In genomic region chr3:12840591-12841084, GRCh38 we compare ENCODE assay signal across 8 cellular contexts. TPM values are rescaled to one million over a fixed set of nuclear protein-coding genes. Genes with fewer than 3 reads are reported as not detected.
DNase-seq lines count a peak whose midpoint lies in the region; ATAC-seq and TF ChIP-seq lines count a peak whose summit lies in the region.

No MANE protein-coding gene starts in this region.

- H3K4me3 ChIP-seq in AG09309 (ENCODE audit: control insufficient read depth, low read depth, low read length) (peak overlapping the region; percentile 96), GM23338 (peak overlapping the region; percentile 94), iPS-11a (ENCODE audit: low read depth, low read length) (peak overlapping the region; percentile 99), subcutaneous abdominal adipose tissue (ENCODE audit: low read depth in 1 of 5, low read length in 5 of 5) (peak overlapping the region; percentile 93 to 99 (median 98))

- no peak for DNase-seq in AG09309 (ENCODE audit: low read depth)
- DNase-seq in GM23338 (ENCODE audit: low spot score), result no peak
- DNase-seq in activated CD8-positive, alpha-beta T cell treated with anti-CD3 and anti-CD28 coated beads, Interleukin-2, amount 10 ng/mL, durations not matched to agents 7 days and 5 days, result no peak
- DNase-seq in NCI-H524 treated with DMSO at 0.1 percent for 48 hours (lab: John Stamatoyannopoulos, UW), result no peak
- DNase-seq in NCI-H2107 treated with DMSO at 0.1 percent for 48 hours (lab: John Stamatoyannopoulos, UW; ENCODE audit: unreplicated experiment), result no peak
- DNase-seq in KG1 (lab: John Stamatoyannopoulos, UW), result no peak

- H3K27ac Mint-ChIP-seq in GM23338, result peak overlapping the region; percentile 99
- H3K27ac Mint-ChIP-seq in activated CD8-positive, alpha-beta T cell treated with anti-CD3 and anti-CD28 coated beads, Interleukin-2, amount 10 ng/mL, durations not matched to agents 7 days and 5 days, result peak overlapping the region; percentile 99

- peak overlapping the region; percentile 100 for H3K4me2 ChIP-seq in GM23338

- H3K4me3 Mint-ChIP-seq in GM23338, result peak overlapping the region; percentile 99
- H3K4me3 Mint-ChIP-seq in activated CD8-positive, alpha-beta T cell treated with anti-CD3 and anti-CD28 coated beads, Interleukin-2, amount 10 ng/mL, durations not matched to agents 7 days and 5 days, result peak overlapping the region; percentile 96

- no peaks in the 10 kb centered on the region for H3K27me3 ChIP-seq in GM23338 (ENCODE audit: insufficient read depth)
- H3K27me3 ChIP-seq in subcutaneous abdominal adipose tissue (ENCODE audit: control insufficient read depth in 5 of 5, insufficient read depth in 4 of 5, low read length in 5 of 5), result no peaks in the 10 kb centered on the region

- H3K9me3 ChIP-seq in subcutaneous abdominal adipose tissue (ENCODE audit: control insufficient read depth in 5 of 5, low read length in 5 of 5), result no peaks in the 10 kb centered on the region

- H3K4me1 Mint-ChIP-seq in GM23338, result peaks cover 53% of the 10 kb centered on the region
- H3K4me1 Mint-ChIP-seq in activated CD8-positive, alpha-beta T cell treated with anti-CD3 and anti-CD28 coated beads, Interleukin-2, amount 10 ng/mL, durations not matched to agents 7 days and 5 days (ENCODE audit: low read depth), result peaks cover 54% of the 10 kb centered on the region

- no peak for ATAC-seq in GM23338
- ATAC-seq in activated CD8-positive, alpha-beta T cell treated with anti-CD3 and anti-CD28 coated beads, Interleukin-2, amount 10 ng/mL, durations not matched to agents 7 days and 5 days, result peak; percentile 5

- H3K9me2 ChIP-seq in GM23338 (ENCODE audit: insufficient read depth), result no peaks in the 10 kb centered on the region

- no peak for TF ChIP-seq CTCF in AG09309 (IDR thresholded peaks at IDR 0.05; ENCODE audit: control insufficient read depth, insufficient read depth, low read depth, low read length, missing control alignments)
- TF ChIP-seq CTCF in GM23338 (conservative IDR thresholded peaks at IDR 0.05; ENCODE audit: low read depth in 2 of 2), result no peak

- H3K79me2 ChIP-seq in GM23338 (replicated peaks; ENCODE audit: insufficient read depth), result peaks cover 57% of the 10 kb centered on the region

- POLR2A ChIA-PET in activated CD8-positive, alpha-beta T cell treated with anti-CD3 and anti-CD28 coated beads, Interleukin-2, amount 10 ng/mL, durations not matched to agents 7 days and 5 days (lab: Charles Lee), result interaction anchor here (0.6 to 2.0 kb wide), 7 partner anchors 8 to 588 kb away, joined by 3 to 16 read pairs (median 4); no protein-coding TSS in a partner anchor

- H3K9me3 Mint-ChIP-seq in GM23338, result peaks cover 5% of the 10 kb centered on the region
- no peaks in the 10 kb centered on the region for H3K9me3 Mint-ChIP-seq in activated CD8-positive, alpha-beta T cell treated with anti-CD3 and anti-CD28 coated beads, Interleukin-2, amount 10 ng/mL, durations not matched to agents 7 days and 5 days (ENCODE audit: insufficient read depth)

- peak overlapping the region; percentile 89 to 96 (median 94) for H3K9ac ChIP-seq in subcutaneous abdominal adipose tissue (ENCODE audit: low read length in 5 of 5)

- H3K27ac ChIP-seq in GM23338 (ENCODE audit: low read depth) (peak overlapping the region; percentile 76), subcutaneous abdominal adipose tissue (ENCODE audit: low read depth, low read length) (peak overlapping the region; percentile 99)

- peaks cover 62% of the 10 kb centered on the region for H3K36me3 Mint-ChIP-seq in GM23338 (ENCODE audit: low read depth)
- peaks cover 54% of the 10 kb centered on the region for H3K36me3 Mint-ChIP-seq in activated CD8-positive, alpha-beta T cell treated with anti-CD3 and anti-CD28 coated beads, Interleukin-2, amount 10 ng/mL, durations not matched to agents 7 days and 5 days (ENCODE audit: low read depth)

- peaks cover 46% of the 10 kb centered on the region for H3K4me1 ChIP-seq in GM23338 (ENCODE audit: insufficient read depth)
- H3K4me1 ChIP-seq in subcutaneous abdominal adipose tissue (ENCODE audit: control insufficient read depth in 5 of 5, insufficient read depth in 5 of 5, low read length in 5 of 5), result peaks cover 0 to 41% (median 39%) of the 10 kb centered on the region in 5 donors

- H4K20me1 ChIP-seq in GM23338 (replicated peaks; ENCODE audit: insufficient read depth), result peaks cover 48% of the 10 kb centered on the region

- CTCF ChIA-PET in activated CD8-positive, alpha-beta T cell treated with anti-CD3 and anti-CD28 coated beads, Interleukin-2, amount 10 ng/mL, durations not matched to agents 7 days and 5 days (lab: Charles Lee), result interaction anchor here (1.0 to 3.1 kb wide), 13 partner anchors 8 to 171 kb away, joined by 3 to 22 read pairs (median 6); no protein-coding TSS in a partner anchor

- peaks cover 52% of the 10 kb centered on the region for H3K36me3 ChIP-seq in GM23338 (ENCODE audit: insufficient read depth)
- H3K36me3 ChIP-seq in subcutaneous abdominal adipose tissue (ENCODE audit: control insufficient read depth in 5 of 5, insufficient read depth in 5 of 5, low read length in 5 of 5), result peaks cover 17 to 44% (median 42%) of the 10 kb centered on the region in 5 donors

- H3F3A ChIP-seq in GM23338 (replicated peaks; ENCODE audit: low read depth), result peaks cover 48% of the 10 kb centered on the region

- no peak overlapping the region for H2AFZ ChIP-seq in GM23338

- H3K27me3 Mint-ChIP-seq in GM23338 (ENCODE audit: insufficient read depth, low read depth, poor library complexity), result peaks cover 21% of the 10 kb centered on the region
- H3K27me3 Mint-ChIP-seq in activated CD8-positive, alpha-beta T cell treated with anti-CD3 and anti-CD28 coated beads, Interleukin-2, amount 10 ng/mL, durations not matched to agents 7 days and 5 days (ENCODE audit: low read depth), result peaks cover 2% of the 10 kb centered on the region

TF ChIP-seq in GM23338, 12 proteins besides CTCF, POLR2A, EP300 and RAD21 (continues in another document):
- TF ChIP-seq, protein P1, sequence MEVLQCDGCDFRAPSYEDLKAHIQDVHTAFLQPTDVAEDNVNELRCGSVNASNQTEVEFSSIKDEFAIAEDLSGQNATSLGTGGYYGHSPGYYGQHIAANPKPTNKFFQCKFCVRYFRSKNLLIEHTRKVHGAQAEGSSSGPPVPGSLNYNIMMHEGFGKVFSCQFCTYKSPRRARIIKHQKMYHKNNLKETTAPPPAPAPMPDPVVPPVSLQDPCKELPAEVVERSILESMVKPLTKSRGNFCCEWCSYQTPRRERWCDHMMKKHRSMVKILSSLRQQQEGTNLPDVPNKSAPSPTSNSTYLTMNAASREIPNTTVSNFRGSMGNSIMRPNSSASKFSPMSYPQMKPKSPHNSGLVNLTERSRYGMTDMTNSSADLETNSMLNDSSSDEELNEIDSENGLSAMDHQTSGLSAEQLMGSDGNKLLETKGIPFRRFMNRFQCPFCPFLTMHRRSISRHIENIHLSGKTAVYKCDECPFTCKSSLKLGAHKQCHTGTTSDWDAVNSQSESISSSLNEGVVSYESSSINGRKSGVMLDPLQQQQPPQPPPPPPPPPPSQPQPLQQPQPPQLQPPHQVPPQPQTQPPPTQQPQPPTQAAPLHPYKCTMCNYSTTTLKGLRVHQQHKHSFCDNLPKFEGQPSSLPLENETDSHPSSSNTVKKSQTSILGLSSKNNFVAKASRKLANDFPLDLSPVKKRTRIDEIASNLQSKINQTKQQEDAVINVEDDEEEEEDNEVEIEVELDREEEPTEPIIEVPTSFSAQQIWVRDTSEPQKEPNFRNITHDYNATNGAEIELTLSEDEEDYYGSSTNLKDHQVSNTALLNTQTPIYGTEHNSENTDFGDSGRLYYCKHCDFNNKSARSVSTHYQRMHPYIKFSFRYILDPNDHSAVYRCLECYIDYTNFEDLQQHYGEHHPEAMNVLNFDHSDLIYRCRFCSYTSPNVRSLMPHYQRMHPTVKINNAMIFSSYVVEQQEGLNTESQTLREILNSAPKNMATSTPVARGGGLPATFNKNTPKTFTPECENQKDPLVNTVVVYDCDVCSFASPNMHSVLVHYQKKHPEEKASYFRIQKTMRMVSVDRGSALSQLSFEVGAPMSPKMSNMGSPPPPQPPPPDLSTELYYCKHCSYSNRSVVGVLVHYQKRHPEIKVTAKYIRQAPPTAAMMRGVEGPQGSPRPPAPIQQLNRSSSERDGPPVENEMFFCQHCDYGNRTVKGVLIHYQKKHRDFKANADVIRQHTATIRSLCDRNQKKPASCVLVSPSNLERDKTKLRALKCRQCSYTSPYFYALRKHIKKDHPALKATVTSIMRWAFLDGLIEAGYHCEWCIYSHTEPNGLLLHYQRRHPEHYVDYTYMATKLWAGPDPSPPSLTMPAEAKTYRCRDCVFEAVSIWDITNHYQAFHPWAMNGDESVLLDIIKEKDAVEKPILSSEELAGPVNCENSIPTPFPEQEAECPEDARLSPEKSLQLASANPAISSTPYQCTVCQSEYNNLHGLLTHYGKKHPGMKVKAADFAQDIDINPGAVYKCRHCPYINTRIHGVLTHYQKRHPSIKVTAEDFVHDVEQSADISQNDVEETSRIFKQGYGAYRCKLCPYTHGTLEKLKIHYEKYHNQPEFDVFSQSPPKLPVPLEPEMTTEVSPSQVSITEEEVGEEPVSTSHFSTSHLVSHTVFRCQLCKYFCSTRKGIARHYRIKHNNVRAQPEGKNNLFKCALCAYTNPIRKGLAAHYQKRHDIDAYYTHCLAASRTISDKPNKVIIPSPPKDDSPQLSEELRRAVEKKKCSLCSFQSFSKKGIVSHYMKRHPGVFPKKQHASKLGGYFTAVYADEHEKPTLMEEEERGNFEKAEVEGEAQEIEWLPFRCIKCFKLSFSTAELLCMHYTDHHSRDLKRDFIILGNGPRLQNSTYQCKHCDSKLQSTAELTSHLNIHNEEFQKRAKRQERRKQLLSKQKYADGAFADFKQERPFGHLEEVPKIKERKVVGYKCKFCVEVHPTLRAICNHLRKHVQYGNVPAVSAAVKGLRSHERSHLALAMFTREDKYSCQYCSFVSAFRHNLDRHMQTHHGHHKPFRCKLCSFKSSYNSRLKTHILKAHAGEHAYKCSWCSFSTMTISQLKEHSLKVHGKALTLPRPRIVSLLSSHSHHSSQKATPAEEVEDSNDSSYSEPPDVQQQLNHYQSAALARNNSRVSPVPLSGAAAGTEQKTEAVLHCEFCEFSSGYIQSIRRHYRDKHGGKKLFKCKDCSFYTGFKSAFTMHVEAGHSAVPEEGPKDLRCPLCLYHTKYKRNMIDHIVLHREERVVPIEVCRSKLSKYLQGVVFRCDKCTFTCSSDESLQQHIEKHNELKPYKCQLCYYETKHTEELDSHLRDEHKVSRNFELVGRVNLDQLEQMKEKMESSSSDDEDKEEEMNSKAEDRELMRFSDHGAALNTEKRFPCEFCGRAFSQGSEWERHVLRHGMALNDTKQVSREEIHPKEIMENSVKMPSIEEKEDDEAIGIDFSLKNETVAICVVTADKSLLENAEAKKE (CRISPR knock-in tag; IDR thresholded peaks at IDR 0.05), result no peak

RNA-seq across cellular contexts. Expression of gene RPL32, which starts 0.7 kb away (rescaled TPM):
- 561 and 772 TPM in 2 replicates for total RNA-seq in GM23338 (2014; rRNA removed; shearing (Covaris generic))
- polyA plus RNA-seq in GM23338 (2016; fragmentation: Nextera tagmentation; extraction: Ambion mirVana), result 2,550 and 2,858 TPM in 2 replicates
- total RNA-seq in activated CD8-positive, alpha-beta T cell treated with anti-CD3 and anti-CD28 coated beads, Interleukin-2, amount 10 ng/mL, durations not matched to agents 7 days and 5 days, result 1,000 to 10,000 TPM; 1,764 to 1,890 TPM

RNA-seq across cellular contexts. Expression of gene CAND2, which starts 44.2 kb away (rescaled TPM):
- 16.5 and 20.5 TPM in 2 replicates for total RNA-seq in GM23338 (2014; rRNA removed; shearing (Covaris generic))
- polyA plus RNA-seq in GM23338 (2016; fragmentation: Nextera tagmentation; extraction: Ambion mirVana), result 4.5 and 5.6 TPM in 2 replicates
- total RNA-seq in activated CD8-positive, alpha-beta T cell treated with anti-CD3 and anti-CD28 coated beads, Interleukin-2, amount 10 ng/mL, durations not matched to agents 7 days and 5 days, result under 1 TPM; 0.31 to 0.53 TPM

Comparison
In these comparisons a context has a peak if more than half of its experiments do, and no peak if none do; other contexts are left out.
1. RNA of gene CAND2, which starts 44.2 kb away (total RNA-seq): 16.5 to 20.5 TPM in GM23338; 0.31 to 0.53 TPM in activated CD8-positive, alpha-beta T cell treated with anti-CD3 and anti-CD28 coated beads, Interleukin-2, amount 10 ng/mL, durations not matched to agents 7 days and 5 days; every median in the first group is over 10 times any median in the second.
2. Peak in every context shown above with its lines, with median percentiles within 50 percentile points of each other: H3K4me3 ChIP-seq.